7 cellular contexts compared by ENCODE assay signal in genomic region chr2:232313645-232314044, GRCh38.
DNase-seq lines count a peak whose midpoint lies in the region; ATAC-seq and TF ChIP-seq lines count a peak whose summit lies in the region.
"Not testable (repeated sequence)": the region's sequence is repeated elsewhere in the genome, so short reads cannot be mapped to it uniquely, and the experiment has no call there.

No MANE protein-coding gene starts in this region.

- intact Hi-C loops in CD4-positive, alpha-beta memory T cell (cut with micrococcal nuclease): loop anchor here (10.0 kb wide), 2 partner anchors 179 to 529 kb away; partner anchors contain the start of genes COPS7B and PDE6D
- intact Hi-C loops in activated CD4-positive, alpha-beta memory T cell treated with anti-CD3 and anti-CD28 coated beads for 36 hours (cut with micrococcal nuclease): loop anchor here (2.0 to 10.0 kb wide), 2 partner anchors 73 to 529 kb away; partner anchors contain the start of genes COPS7B and PDE6D

- H3K9me3 Mint-ChIP-seq in CD4-positive, alpha-beta memory T cell; activated T-helper 17 cell treated with anti-CD3 and anti-CD28 coated beads, Interleukin-2, amount 50 U/mL, for 72 hours; immature natural killer cell: not testable (repeated sequence)
- H3K9me3 Mint-ChIP-seq in T-helper 1 cell treated with Interleukin-12 subunit alpha and Interleukin-12 subunit beta and Interleukin-4 antibody, amounts not matched to agents 30 μg/mL and 1 μg/mL, for 36 hours: peaks cover 27% of the 10 kb centered on the region
- H3K9me3 Mint-ChIP-seq in activated CD4-positive, alpha-beta memory T cell treated with anti-CD3 and anti-CD28 coated beads for 36 hours: peaks cover 21% of the 10 kb centered on the region
- H3K9me3 Mint-ChIP-seq in activated naive CD8-positive, alpha-beta T cell treated with anti-CD3 and anti-CD28 coated beads for 36 hours: peaks cover 18% of the 10 kb centered on the region

- not testable (repeated sequence) for H3K27me3 Mint-ChIP-seq in CD4-positive, alpha-beta memory T cell; T-helper 1 cell treated with Interleukin-12 subunit alpha and Interleukin-12 subunit beta and Interleukin-4 antibody, amounts not matched to agents 30 μg/mL and 1 μg/mL, for 36 hours (ENCODE audit: low read depth); activated CD4-positive, alpha-beta memory T cell treated with anti-CD3 and anti-CD28 coated beads for 36 hours; activated T-helper 17 cell treated with anti-CD3 and anti-CD28 coated beads, Interleukin-2, amount 50 U/mL, for 72 hours; activated naive CD8-positive, alpha-beta T cell treated with anti-CD3 and anti-CD28 coated beads for 36 hours
- H3K27me3 Mint-ChIP-seq in immature natural killer cell (ENCODE audit: low read depth in 3 of 3): peaks cover 4 to 16% (median 6%) of the 10 kb centered on the region in 3 donors

- POLR2A ChIA-PET in CD4-positive, alpha-beta memory T cell (lab: Charles Lee; ENCODE audit: partially characterized antibody): interaction anchor here (1.8 kb wide), 1 partner anchor 21 kb away, joined by 5 read pairs; no protein-coding TSS in a partner anchor
- POLR2A ChIA-PET in activated CD4-positive, alpha-beta memory T cell treated with anti-CD3 and anti-CD28 coated beads for 36 hours (lab: Charles Lee): not testable (repeated sequence)

- H3K36me3 Mint-ChIP-seq in CD4-positive, alpha-beta memory T cell; activated T-helper 17 cell treated with anti-CD3 and anti-CD28 coated beads, Interleukin-2, amount 50 U/mL, for 72 hours (ENCODE audit: low read depth); immature natural killer cell: not testable (repeated sequence)
- H3K36me3 Mint-ChIP-seq in T-helper 1 cell treated with Interleukin-12 subunit alpha and Interleukin-12 subunit beta and Interleukin-4 antibody, amounts not matched to agents 30 μg/mL and 1 μg/mL, for 36 hours (ENCODE audit: low read depth): peaks cover 16% of the 10 kb centered on the region
- peaks cover 13% of the 10 kb centered on the region for H3K36me3 Mint-ChIP-seq in activated CD4-positive, alpha-beta memory T cell treated with anti-CD3 and anti-CD28 coated beads for 36 hours
- peaks cover 44% of the 10 kb centered on the region for H3K36me3 Mint-ChIP-seq in activated naive CD8-positive, alpha-beta T cell treated with anti-CD3 and anti-CD28 coated beads for 36 hours

- not testable (repeated sequence) for DNase-seq in CD4-positive, alpha-beta memory T cell; activated CD4-positive, alpha-beta memory T cell treated with anti-CD3 and anti-CD28 coated beads for 36 hours; activated naive CD8-positive, alpha-beta T cell treated with anti-CD3 and anti-CD28 coated beads for 36 hours; immature natural killer cell

- not testable (repeated sequence) for H3K4me3 ChIP-seq in CD4-positive, alpha-beta memory T cell (ENCODE audit: low read length in 2 of 2); neutrophil (ENCODE audit: low read depth in 1 of 2, low read length in 1 of 2)

- H3K4me1 ChIP-seq in CD4-positive, alpha-beta memory T cell (ENCODE audit: insufficient read depth, low read length): peaks cover 98% of the 10 kb centered on the region
- H3K4me1 ChIP-seq in neutrophil (ENCODE audit: control insufficient read depth in 1 of 2, insufficient read depth in 1 of 2, low read depth in 1 of 2, low read length in 1 of 2): peaks cover 44 to 56% of the 10 kb centered on the region in 2 experiments

- peak overlapping the region in 6 of 7 donors; percentile 11 to 86 (median 76) for H3K27ac Mint-ChIP-seq in CD4-positive, alpha-beta memory T cell
- peak overlapping the region; percentile 45 for H3K27ac Mint-ChIP-seq in T-helper 1 cell treated with Interleukin-12 subunit alpha and Interleukin-12 subunit beta and Interleukin-4 antibody, amounts not matched to agents 30 μg/mL and 1 μg/mL, for 36 hours
- peak overlapping the region; percentile 51 for H3K27ac Mint-ChIP-seq in activated CD4-positive, alpha-beta memory T cell treated with anti-CD3 and anti-CD28 coated beads for 36 hours
- H3K27ac Mint-ChIP-seq in activated T-helper 17 cell treated with anti-CD3 and anti-CD28 coated beads, Interleukin-2, amount 50 U/mL, for 72 hours: not testable (repeated sequence)
- H3K27ac Mint-ChIP-seq in activated naive CD8-positive, alpha-beta T cell treated with anti-CD3 and anti-CD28 coated beads for 36 hours: peak overlapping the region; percentile 34
- H3K27ac Mint-ChIP-seq in immature natural killer cell: peak overlapping the region; percentile 80 to 98 (median 96)

- H3K4me3 Mint-ChIP-seq in CD4-positive, alpha-beta memory T cell: peak overlapping the region in 5 of 8 donors; percentile 11 to 59 (median 20)
- not testable (repeated sequence) for H3K4me3 Mint-ChIP-seq in T-helper 1 cell treated with Interleukin-12 subunit alpha and Interleukin-12 subunit beta and Interleukin-4 antibody, amounts not matched to agents 30 μg/mL and 1 μg/mL, for 36 hours; activated CD4-positive, alpha-beta memory T cell treated with anti-CD3 and anti-CD28 coated beads for 36 hours; activated naive CD8-positive, alpha-beta T cell treated with anti-CD3 and anti-CD28 coated beads for 36 hours
- peak overlapping the region; percentile 8 for H3K4me3 Mint-ChIP-seq in activated T-helper 17 cell treated with anti-CD3 and anti-CD28 coated beads, Interleukin-2, amount 50 U/mL, for 72 hours
- H3K4me3 Mint-ChIP-seq in immature natural killer cell: peak overlapping the region in 3 of 5 donors; percentile 52 to 71 (median 62)

- TF ChIP-seq CTCF in neutrophil (IDR thresholded peaks at IDR 0.05): not testable (repeated sequence)

- H3K27ac ChIP-seq in CD4-positive, alpha-beta memory T cell (ENCODE audit: low read depth, low read length): not testable (repeated sequence)
- H3K27ac ChIP-seq in neutrophil: peak overlapping the region; percentile 97

- H3K4me1 Mint-ChIP-seq in CD4-positive, alpha-beta memory T cell: peaks cover 70 to 98% (median 85%) of the 10 kb centered on the region in 4 donors
- peaks cover 66% of the 10 kb centered on the region for H3K4me1 Mint-ChIP-seq in T-helper 1 cell treated with Interleukin-12 subunit alpha and Interleukin-12 subunit beta and Interleukin-4 antibody, amounts not matched to agents 30 μg/mL and 1 μg/mL, for 36 hours (ENCODE audit: low read depth)
- peaks cover 75% of the 10 kb centered on the region for H3K4me1 Mint-ChIP-seq in activated CD4-positive, alpha-beta memory T cell treated with anti-CD3 and anti-CD28 coated beads for 36 hours (ENCODE audit: low read depth)
- H3K4me1 Mint-ChIP-seq in activated T-helper 17 cell treated with anti-CD3 and anti-CD28 coated beads, Interleukin-2, amount 50 U/mL, for 72 hours: peaks cover 52% of the 10 kb centered on the region
- H3K4me1 Mint-ChIP-seq in activated naive CD8-positive, alpha-beta T cell treated with anti-CD3 and anti-CD28 coated beads for 36 hours: peaks cover 80% of the 10 kb centered on the region
- peaks cover 98 to 100% of the 10 kb centered on the region in 2 donors for H3K4me1 Mint-ChIP-seq in immature natural killer cell

- not testable (repeated sequence) for H3K27me3 ChIP-seq in CD4-positive, alpha-beta memory T cell (ENCODE audit: insufficient read depth, low read length); neutrophil

- not testable (repeated sequence) for ATAC-seq in activated T-helper 17 cell treated with anti-CD3 and anti-CD28 coated beads, Interleukin-2, amount 50 U/mL, for 72 hours (replicated peaks)

- not testable (repeated sequence) for H3K36me3 ChIP-seq in CD4-positive, alpha-beta memory T cell (ENCODE audit: insufficient read depth, low read length); neutrophil

- CTCF ChIA-PET in CD4-positive, alpha-beta memory T cell (lab: Charles Lee; ENCODE audit: partially characterized antibody): interaction anchor here (0.7 to 8.1 kb wide), 7 partner anchors 11 to 386 kb away, joined by 3 to 58 read pairs (median 26); no protein-coding TSS in a partner anchor
- CTCF ChIA-PET in activated CD4-positive, alpha-beta memory T cell treated with anti-CD3 and anti-CD28 coated beads for 36 hours (lab: Charles Lee): interaction anchor here (1.9 to 8.0 kb wide), 3 partner anchors 12 to 21 kb away, joined by 5 to 76 read pairs (median 21); no protein-coding TSS in a partner anchor

- not testable (repeated sequence) for H3K9me3 ChIP-seq in CD4-positive, alpha-beta memory T cell (ENCODE audit: control insufficient read depth in 1 of 2, low read length in 2 of 2); neutrophil
